Comparison of ENCODE assay signal across 19 cellular contexts in genomic region chr20:25537890-25538289, GRCh38. TPM values are rescaled to one million over a fixed set of nuclear protein-coding genes. Genes with fewer than 3 reads are reported as not detected.
A peak's percentile ranks its signal among the peaks of the same experiment; 100 is the strongest.
DNase-seq lines count a peak whose midpoint lies in the region; ATAC-seq and TF ChIP-seq lines count a peak whose summit lies in the region.
"Had no signal": no experiment of that assay in that cellular context is flagged by ENCODE, and none has a peak within 500 bp of the region (broad histone marks: within the 10 kb centered on the region; RNA-seq: fewer than 3 reads in every experiment).

No MANE protein-coding gene starts in this region.

- peaks cover 3% of the 10 kb centered on the region for H3F3A ChIP-seq in neural progenitor cell (ENCODE audit: low read depth)

- H3K27me3 Mint-ChIP-seq in central memory CD8-positive, alpha-beta T cell, result peaks cover 14% of the 10 kb centered on the region
- peaks cover 3% of the 10 kb centered on the region for H3K27me3 Mint-ChIP-seq in neural progenitor cell (ENCODE audit: insufficient read depth, low read depth)
- H3K27me3 Mint-ChIP-seq: B cell; CD4-positive, CD25-positive, alpha-beta regulatory T cell had no signal

- H3K27me3 ChIP-seq in left ventricle myocardium inferior (ENCODE audit: low read depth) (no peaks in the 10 kb centered on the region), neural progenitor cell (no peaks in the 10 kb centered on the region)
- H3K27me3 ChIP-seq: BLaER1 had no signal

- peak overlapping the region; percentile 69 for H3K4me3 ChIP-seq in left ventricle myocardium inferior
- no peak overlapping the region for H3K4me3 ChIP-seq in neural progenitor cell
- H3K4me3 ChIP-seq: BLaER1, GM12878, GM23338 had no signal

- peak overlapping the region; percentile 75 for H3K27ac Mint-ChIP-seq in central memory CD8-positive, alpha-beta T cell (ENCODE audit: low read depth)
- peak overlapping the region; percentile 37 for H3K27ac Mint-ChIP-seq in neural progenitor cell
- H3K27ac Mint-ChIP-seq: B cell; CD8-positive, alpha-beta T cell had no signal

- no peak overlapping the region for H2AFZ ChIP-seq in neural progenitor cell (replicated peaks)
- H2AFZ ChIP-seq: GM23338 had no signal

- TF ChIP-seq CTCF in left ventricle myocardium inferior (IDR thresholded peaks at IDR 0.05; ENCODE audit: borderline replicate concordance), result no peak
- TF ChIP-seq CTCF in neural progenitor cell (IDR thresholded peaks at IDR 0.05), result no peak

- no peaks in the 10 kb centered on the region for H3K4me1 Mint-ChIP-seq in central memory CD8-positive, alpha-beta T cell
- H3K4me1 Mint-ChIP-seq in neural progenitor cell, result peaks cover 42% of the 10 kb centered on the region
- H3K4me1 Mint-ChIP-seq: CD4-positive, CD25-positive, alpha-beta regulatory T cell had no signal

- DNase-seq in left ventricle myocardium inferior (no peak), left ventricle myocardium superior (no peak), neural progenitor cell (ENCODE audit: low spot score) (no peak), cerebellar cortex (ENCODE audit: low spot score) (no peak)
- no peak for DNase-seq in central memory CD8-positive, alpha-beta T cell (ENCODE audit: low spot score in 2 of 2)
- DNase-seq: CD4-positive, CD25-positive, alpha-beta regulatory T cell; CD8-positive, alpha-beta T cell; DMS 273 treated with DMSO at 0.1 percent for 48 hours; DMS79; EL; GDM1; HCEC 1CT had no signal

- H3K9me3 Mint-ChIP-seq in central memory CD8-positive, alpha-beta T cell, result no peaks in the 10 kb centered on the region
- H3K9me3 Mint-ChIP-seq in neural progenitor cell, result peaks cover 2% of the 10 kb centered on the region
- H3K9me3 Mint-ChIP-seq: CD4-positive, CD25-positive, alpha-beta regulatory T cell; CD8-positive, alpha-beta T cell; GM23338 had no signal

- H3K9ac ChIP-seq in neural progenitor cell, result no peak overlapping the region
- H3K9ac ChIP-seq: BLaER1 had no signal

- no peak overlapping the region for H3K4me2 ChIP-seq in neural progenitor cell
- H3K4me2 ChIP-seq: GM23338 had no signal

- H3K36me3 Mint-ChIP-seq in central memory CD8-positive, alpha-beta T cell (ENCODE audit: insufficient read depth), result no peaks in the 10 kb centered on the region
- H3K36me3 Mint-ChIP-seq in neural progenitor cell, result peaks cover 12% of the 10 kb centered on the region
- H3K36me3 Mint-ChIP-seq: CD4-positive, CD25-positive, alpha-beta regulatory T cell; CD8-positive, alpha-beta T cell had no signal

- H3K9me3 ChIP-seq in left ventricle myocardium inferior (replicated peaks), result no peaks in the 10 kb centered on the region
- no peaks in the 10 kb centered on the region for H3K9me3 ChIP-seq in neural progenitor cell (ENCODE audit: low read depth)

- no peaks in the 10 kb centered on the region for H3K36me3 ChIP-seq in left ventricle myocardium inferior
- no peaks in the 10 kb centered on the region for H3K36me3 ChIP-seq in neural progenitor cell
- H3K36me3 ChIP-seq: BLaER1 had no signal

- no peak overlapping the region for H3K4me3 Mint-ChIP-seq in central memory CD8-positive, alpha-beta T cell
- no peak overlapping the region for H3K4me3 Mint-ChIP-seq in neural progenitor cell
- H3K4me3 Mint-ChIP-seq: B cell; CD4-positive, CD25-positive, alpha-beta regulatory T cell; CD8-positive, alpha-beta T cell; GM23338 had no signal

- intact Hi-C loops in left ventricle myocardium inferior (cut with micrococcal nuclease), result no loop called here
- intact Hi-C loops in left ventricle myocardium superior (cut with micrococcal nuclease), result no loop called here

- ATAC-seq in left ventricle myocardium superior (no peak), HG02973 (IDR thresholded peaks at IDR 0.05; ENCODE audit: unreplicated experiment) (no peak)
- no peak for ATAC-seq in central memory CD8-positive, alpha-beta T cell (replicated peaks; ENCODE audit: extremely low read depth, poor library complexity, severe bottlenecking)
- ATAC-seq: CD8-positive, alpha-beta T cell; GM12878; GM23338 had no signal

- H3K4me1 ChIP-seq in left ventricle myocardium inferior, result peaks cover 70% of the 10 kb centered on the region
- peaks cover 20% of the 10 kb centered on the region for H3K4me1 ChIP-seq in neural progenitor cell

- peaks cover 40% of the 10 kb centered on the region for H3K79me2 ChIP-seq in neural progenitor cell (ENCODE audit: low read depth)

- H4K20me1 ChIP-seq in neural progenitor cell (ENCODE audit: low read depth), result peaks cover 58% of the 10 kb centered on the region
- H4K20me1 ChIP-seq: BLaER1 had no signal

- H3K27ac ChIP-seq in left ventricle myocardium inferior (replicated peaks) (peak overlapping the region; percentile 86), neural progenitor cell (no peak overlapping the region)
- H3K27ac ChIP-seq: 22Rv1, C4-2B had no signal

RNA-seq across cellular contexts. Expression of gene NINL, which starts 47.4 kb away (rescaled TPM):
- total RNA-seq in left ventricle myocardium inferior (1.8 TPM), left ventricle myocardium superior (7.6 TPM), neural progenitor cell (ENCODE audit: low replicate concordance) (21.5 and 32.2 TPM in 2 replicates)
